ENCODE assay signal across 17 cellular contexts in the genomic region with DNA sequence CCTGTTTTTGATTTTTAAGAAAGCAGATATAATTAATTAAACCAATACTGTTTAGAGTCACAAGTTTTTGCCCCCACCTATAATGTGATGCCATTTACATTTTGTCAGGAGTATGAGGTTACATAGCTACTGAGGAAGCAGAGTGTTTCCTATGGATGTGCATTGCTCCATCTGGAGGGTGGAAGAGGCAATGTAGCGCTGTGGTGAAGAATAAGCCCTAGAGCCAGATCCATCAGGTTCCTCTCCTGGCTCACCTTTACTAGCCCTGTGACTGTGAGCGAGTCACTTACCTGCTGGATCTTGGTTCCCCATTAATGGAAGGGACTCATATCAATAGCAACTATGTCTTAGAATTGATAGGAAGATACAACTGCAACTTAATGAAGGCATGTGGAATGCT.
"Had no signal": no experiment of that assay in that cellular context is flagged by ENCODE, and none has a peak within 500 bp of the region (broad histone marks: within the 10 kb centered on the region; RNA-seq: fewer than 3 reads in every experiment).

No MANE protein-coding gene starts in this region.

- DNase-seq: effector CD4-positive, alpha-beta T cell; heart left ventricle; hippocampal formation; natural killer cell; nucleus accumbens; ovary; small intestine; stimulated activated CD4-positive, alpha-beta T cell treated with anti-CD3 and anti-CD28 coated beads, Interleukin-12 subunit alpha, Interleukin-12 subunit beta, amount 100 ng/mL, for 4 hours; stimulated activated naive CD4-positive, alpha-beta T cell; stomach; trophoblast cell had no signal

- ATAC-seq: esophagus mucosa, heart left ventricle, left lobe of liver, natural killer cell had no signal

- H3K36me3 Mint-ChIP-seq: mesothelial cell of epicardium, natural killer cell had no signal

- H3K4me3 Mint-ChIP-seq: mesothelial cell of epicardium, natural killer cell, neural crest cell had no signal

- H3K9me3 ChIP-seq: ovary, right atrium auricular region had no signal

- H3K27ac Mint-ChIP-seq: mesothelial cell of epicardium, natural killer cell had no signal

- H3K27ac ChIP-seq: coronary artery, heart left ventricle, ovary, right atrium auricular region, stomach had no signal

- H3K4me1 ChIP-seq: heart left ventricle, right atrium auricular region, stomach had no signal

- H3K27me3 ChIP-seq: heart left ventricle, ovary, right atrium auricular region, stomach had no signal

- H3K4me3 ChIP-seq: coronary artery, heart left ventricle, ovary, right atrium auricular region, stomach had no signal

- H3K36me3 ChIP-seq: heart left ventricle, ovary, right atrium auricular region, stomach had no signal

- H3K4me1 Mint-ChIP-seq: mesothelial cell of epicardium, natural killer cell had no signal
